ENCODE assay signal across 17 cellular contexts in the genomic region with DNA sequence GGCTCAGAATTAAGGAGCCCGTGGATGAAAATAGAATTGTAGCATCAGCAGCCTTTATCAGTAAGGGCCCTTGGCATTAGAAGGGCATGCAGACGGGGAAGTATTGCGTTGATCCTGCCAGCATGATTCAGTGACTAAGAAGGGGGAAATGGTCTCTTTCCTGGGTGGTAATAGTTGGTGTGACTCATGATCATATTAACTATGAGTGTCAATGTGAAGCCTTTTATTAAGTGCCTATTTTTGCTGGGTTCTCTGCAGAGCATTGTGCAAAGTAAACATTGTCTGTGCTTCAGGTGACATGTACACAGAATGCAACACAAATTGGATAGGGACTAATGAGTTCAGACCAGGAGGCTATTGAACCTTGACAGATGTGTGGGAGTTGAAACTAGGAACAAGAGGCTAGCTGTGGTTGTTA. TPM values are rescaled to one million over a fixed set of nuclear protein-coding genes. Genes with fewer than 3 reads are reported as not detected.
DNase-seq lines count a peak whose midpoint lies in the region; ATAC-seq, FAIRE-seq and TF ChIP-seq lines count a peak whose summit lies in the region.
"Had no signal": no experiment of that assay in that cellular context is flagged by ENCODE, and none has a peak within 500 bp of the region (broad histone marks: within the 10 kb centered on the region; RNA-seq: fewer than 3 reads in every experiment).

No MANE protein-coding gene starts in this region.

- H3K27me3 ChIP-seq in mammary epithelial cell (ENCODE audit: insufficient read depth, low read length) (no peaks in the 10 kb centered on the region), mesenchymal stem cell (ENCODE audit: control insufficient read depth in 1 of 2, insufficient read depth in 1 of 2, low read length in 2 of 2) (no peaks in the 10 kb centered on the region)
- H3K27me3 ChIP-seq: cardiac muscle cell had no signal

- H3K27ac ChIP-seq in mammary epithelial cell (ENCODE audit: insufficient read depth, low read depth, low read length) (no peak overlapping the region), mesenchymal stem cell (ENCODE audit: low read length, poor library complexity, severe bottlenecking) (peak overlapping the region; percentile 19)
- H3K27ac ChIP-seq: cardiac muscle cell, psoas muscle had no signal

- no peak overlapping the region for H4K8ac ChIP-seq in mesenchymal stem cell (ENCODE audit: low read length)

- in situ Hi-C loops in mammary epithelial cell (cut with MboI; ENCODE audit: low sequenced_read_pairs in 2 of 2) = no loop called here

- no peak overlapping the region for H2AK5ac ChIP-seq in mesenchymal stem cell (ENCODE audit: low read length, severe bottlenecking)

- no peak overlapping the region for H2AFZ ChIP-seq in mammary epithelial cell (ENCODE audit: low read depth, low read length)
- no peak overlapping the region for H2AFZ ChIP-seq in mesenchymal stem cell (ENCODE audit: low read depth, low read length)

- no peaks in the 10 kb centered on the region for H3K79me1 ChIP-seq in mesenchymal stem cell (replicated peaks; ENCODE audit: low read length, poor library complexity, severe bottlenecking)

- intact Hi-C loops in mammary epithelial cell (cut with micrococcal nuclease) = no loop called here

- no peak overlapping the region for H3K18ac ChIP-seq in mesenchymal stem cell (ENCODE audit: low read depth in 1 of 2, low read length in 2 of 2)

- H2BK120ac ChIP-seq in mesenchymal stem cell (ENCODE audit: low read depth, low read length) = no peak overlapping the region

- no peak for TF ChIP-seq CTCF in mammary epithelial cell (conservative IDR thresholded peaks at IDR 0.05 in 1 of 2, IDR thresholded peaks at IDR 0.05 in 1 of 2; ENCODE audit: extremely low read depth in 1 of 2, insufficient read depth in 1 of 2, low read depth in 1 of 2, low read length in 2 of 2)

- H4K20me1 ChIP-seq in mammary epithelial cell (ENCODE audit: insufficient read depth, low read length) = no peaks in the 10 kb centered on the region

- H3K36me3 ChIP-seq in mammary epithelial cell (ENCODE audit: insufficient read depth, low read length) = no peaks in the 10 kb centered on the region
- no peaks in the 10 kb centered on the region for H3K36me3 ChIP-seq in mesenchymal stem cell (ENCODE audit: control insufficient read depth in 1 of 2, insufficient read depth in 2 of 2, low read depth in 1 of 2, low read length in 2 of 2)
- H3K36me3 ChIP-seq: cardiac muscle cell had no signal

- no peak overlapping the region for H2BK12ac ChIP-seq in mesenchymal stem cell (ENCODE audit: low read length in 2 of 2)

- H3K9me3 ChIP-seq in mammary epithelial cell (replicated peaks; ENCODE audit: insufficient read depth, low read length) (peaks cover 5% of the 10 kb centered on the region), mesenchymal stem cell (ENCODE audit: control insufficient read depth, low read length) (peaks cover 37% of the 10 kb centered on the region)

- H3K9ac ChIP-seq in mammary epithelial cell (ENCODE audit: insufficient read depth, low read length) (no peak overlapping the region), mesenchymal stem cell (ENCODE audit: low read length) (no peak overlapping the region)

- CTCF ChIA-PET in mammary epithelial cell (lab: Charles Lee; ENCODE audit: low non-redundant PET) = no interaction called here

- no peak overlapping the region for H3K4me3 ChIP-seq in mammary epithelial cell (replicated peaks in 1 of 3; ENCODE audit: insufficient read depth in 1 of 3, low read depth in 2 of 3, low read length in 3 of 3)
- H3K4me3 ChIP-seq in mesenchymal stem cell (ENCODE audit: insufficient read depth in 1 of 2, low read depth in 1 of 2, low read length in 2 of 2) = no peak overlapping the region
- H3K4me3 ChIP-seq: cardiac muscle cell, psoas muscle had no signal

- ATAC-seq in HG03342 (IDR thresholded peaks at IDR 0.05; ENCODE audit: unreplicated experiment) (no peak), GM18519 (IDR thresholded peaks at IDR 0.05; ENCODE audit: low FRiP score, unreplicated experiment) (no peak), GM19023 (IDR thresholded peaks at IDR 0.05; ENCODE audit: unreplicated experiment) (no peak), HG03135 (IDR thresholded peaks at IDR 0.05; ENCODE audit: unreplicated experiment) (no peak)
- ATAC-seq: psoas muscle had no signal

- 26% methylated on average over 3 of the region's 3 CpGs for WGBS in mammary epithelial cell (ENCODE audit: low coverage, missing lambda C conversion rate)
- 64% methylated on average over 3 of the region's 3 CpGs for WGBS in mesenchymal stem cell

- H3K4me1 ChIP-seq in mammary epithelial cell (ENCODE audit: insufficient read depth, low read length) (no peaks in the 10 kb centered on the region), mesenchymal stem cell (ENCODE audit: control insufficient read depth, insufficient read depth, low read depth, low read length) (peaks cover 8% of the 10 kb centered on the region)
- H3K4me1 ChIP-seq: psoas muscle had no signal

- peak; percentile 54 for FAIRE-seq in HTR-8/SVneo (lab: Jason Lieb, UNC)

- BruUV-seq in mammary epithelial cell (replicated peaks; lab: Mats Ljungman, UMichigan) = no TSS peak

- no peak overlapping the region for H3K14ac ChIP-seq in mesenchymal stem cell (ENCODE audit: low read length in 2 of 2)

- H2BK15ac ChIP-seq in mesenchymal stem cell (ENCODE audit: low read depth, poor library complexity, severe bottlenecking) = no peak overlapping the region

- DNase-seq in EH (ENCODE audit: low read depth) = peak; percentile 67
- DNase-seq in HTR-8/SVneo (ENCODE audit: insufficient read length, low spot score) = peak; percentile 56
- peak; percentile 57 for DNase-seq in mammary epithelial cell
- DNase-seq in mesenchymal stem cell = no peak
- DNase-seq: activated CD4-positive, CD25-positive, alpha-beta regulatory T cell treated with anti-CD3 and anti-CD28 coated beads, Interleukin-2, amount 50 U/mL, for 72 hours; CD4-positive, alpha-beta T cell; IMR-90; NCI-H2171; psoas muscle had no signal

- no peaks in the 10 kb centered on the region for H3K79me2 ChIP-seq in mammary epithelial cell (ENCODE audit: insufficient read depth, low read length)

- no peak overlapping the region for H3K23ac ChIP-seq in mesenchymal stem cell (ENCODE audit: low read length in 2 of 2)

- H3K4me2 ChIP-seq in mammary epithelial cell (ENCODE audit: insufficient read depth, low read depth, low read length) (no peak overlapping the region), mesenchymal stem cell (ENCODE audit: low read length, poor library complexity, severe bottlenecking) (no peak overlapping the region)

- dilution Hi-C loops in mammary epithelial cell (cut with HindIII; ENCODE audit: low sequenced_read_pairs) = no loop called here

- no peak overlapping the region for H4K91ac ChIP-seq in mesenchymal stem cell (ENCODE audit: low read length)

- H2BK5ac ChIP-seq in mesenchymal stem cell (ENCODE audit: low read depth, low read length, poor library complexity, severe bottlenecking) = no peak overlapping the region

- no peak overlapping the region for H3K4ac ChIP-seq in mesenchymal stem cell (ENCODE audit: low read depth in 1 of 2, low read length in 2 of 2)

RNA-seq across cellular contexts. Expression of gene RCVRN, which starts 24.5 kb away (rescaled TPM):
- total RNA-seq in mammary epithelial cell = not detected
- not detected for polyA plus RNA-seq in mammary epithelial cell
- not detected for polyA minus RNA-seq in mammary epithelial cell
- polyA plus RNA-seq in mesenchymal stem cell (2013, experiment 1 of 2) = 1.4 TPM
- 1.4 TPM for polyA plus RNA-seq in mesenchymal stem cell (2013, experiment 2 of 2)
- total RNA-seq: activated T-helper 1 cell treated with anti-CD3 and anti-CD28 coated beads, Interleukin-12 subunit alpha, Interleukin-12 subunit beta, Interleukin-2, Interleukin-4 antibody, amounts not matched to agents 30 ng/mL and 10 ng/mL and 1 ng/mL, durations not matched to agents 14 hours and 24 hours and 36 hours; CD4-positive, alpha-beta T cell; IMR-90; lung microvascular endothelial cell; psoas muscle; temporal lobe had no signal
- polyA plus RNA-seq: cardiac muscle cell, IMR-90 had no signal

RNA-seq across cellular contexts. Expression of gene GLP2R, which starts 54.9 kb away (rescaled TPM):
- under 1 TPM in 1 of 2 donors, not detected in 1; under 0.01 TPM for total RNA-seq in mammary epithelial cell
- not detected for polyA plus RNA-seq in mammary epithelial cell
- polyA minus RNA-seq in mammary epithelial cell = not detected
- 3.8 TPM for polyA plus RNA-seq in mesenchymal stem cell (2013, experiment 1 of 2)
- 4.0 TPM for polyA plus RNA-seq in mesenchymal stem cell (2013, experiment 2 of 2)
- total RNA-seq: activated T-helper 1 cell treated with anti-CD3 and anti-CD28 coated beads, Interleukin-12 subunit alpha, Interleukin-12 subunit beta, Interleukin-2, Interleukin-4 antibody, amounts not matched to agents 30 ng/mL and 10 ng/mL and 1 ng/mL, durations not matched to agents 14 hours and 24 hours and 36 hours; cardiac muscle cell; CD4-positive, alpha-beta T cell; IMR-90 had no signal

RNA-seq across cellular contexts. Expression of gene GSG1L2, which starts 58.7 kb away (rescaled TPM):
- not detected for total RNA-seq in mammary epithelial cell
- polyA plus RNA-seq in mammary epithelial cell = not detected
- not detected for polyA minus RNA-seq in mammary epithelial cell
- polyA plus RNA-seq in mesenchymal stem cell (2013, experiment 1 of 2) = not detected
- polyA plus RNA-seq in mesenchymal stem cell (2013, experiment 2 of 2) = not detected
- total RNA-seq: activated T-helper 1 cell treated with anti-CD3 and anti-CD28 coated beads, Interleukin-12 subunit alpha, Interleukin-12 subunit beta, Interleukin-2, Interleukin-4 antibody, amounts not matched to agents 30 ng/mL and 10 ng/mL and 1 ng/mL, durations not matched to agents 14 hours and 24 hours and 36 hours; cardiac muscle cell; CD4-positive, alpha-beta T cell; IMR-90; lung microvascular endothelial cell; psoas muscle; temporal lobe had no signal
- polyA plus RNA-seq: cardiac muscle cell, IMR-90, psoas muscle had no signal
